Comparison of ENCODE assay signal across 18 cellular contexts in the genomic region with DNA sequence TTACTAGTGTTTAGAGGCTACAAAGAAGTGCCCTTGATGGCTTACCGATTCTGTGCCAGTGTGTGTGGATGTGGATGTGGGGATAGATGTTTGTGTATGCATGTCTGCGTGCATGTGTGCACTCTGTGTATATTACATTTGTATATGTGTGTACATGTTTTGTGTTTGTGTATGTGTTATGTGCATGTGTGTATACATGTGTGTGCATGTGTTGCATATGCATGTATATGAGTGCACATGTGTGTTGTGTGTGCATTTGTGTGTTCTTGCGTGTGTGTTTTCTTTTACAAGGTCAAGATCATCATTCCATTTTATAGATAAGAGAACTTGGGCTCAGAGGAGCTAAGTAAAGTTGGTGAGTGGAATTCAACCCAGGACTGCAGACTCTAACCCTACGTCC.
"Had no signal": no experiment of that assay in that cellular context is flagged by ENCODE, and none has a peak within 500 bp of the region (broad histone marks: within the 10 kb centered on the region; RNA-seq: fewer than 3 reads in every experiment).

No MANE protein-coding gene starts in this region.

- H3K27me3 ChIP-seq: heart left ventricle, neural progenitor cell, spleen, stomach, uterus had no signal

- H3K9ac ChIP-seq: neural progenitor cell, parathyroid adenoma had no signal

- H3K4me1 ChIP-seq: parathyroid adenoma, prostate gland, spleen, stomach, uterus had no signal

- FAIRE-seq: endometrium, frontal cortex had no signal

- DNase-seq: cortex of kidney; effector memory CD4-positive, alpha-beta T cell; heart left ventricle; left colon; left ventricle myocardium superior; mesenchymal stem cell; retina; spleen; stimulated activated naive CD4-positive, alpha-beta T cell; stomach; uterus had no signal

- H3K79me2 ChIP-seq: parathyroid adenoma had no signal

- H3K4me3 ChIP-seq: heart left ventricle, lung, neural progenitor cell, prostate gland, spleen, stomach, uterus had no signal

- H3K9me3 ChIP-seq: prostate gland, uterus had no signal

- H3K27ac ChIP-seq: heart left ventricle, neural progenitor cell, parathyroid adenoma, prostate gland, spleen, stomach, uterus had no signal

- ATAC-seq: heart left ventricle, left colon, left ventricle myocardium superior, sciatic nerve had no signal

- H3K4me2 ChIP-seq: neural progenitor cell had no signal

- H3K36me3 ChIP-seq: heart left ventricle, neural progenitor cell, prostate gland, spleen, stomach, uterus had no signal

- H2AFZ ChIP-seq: neural progenitor cell, parathyroid adenoma had no signal
